Comparison of ENCODE assay signal across 8 cellular contexts in the genomic region with DNA sequence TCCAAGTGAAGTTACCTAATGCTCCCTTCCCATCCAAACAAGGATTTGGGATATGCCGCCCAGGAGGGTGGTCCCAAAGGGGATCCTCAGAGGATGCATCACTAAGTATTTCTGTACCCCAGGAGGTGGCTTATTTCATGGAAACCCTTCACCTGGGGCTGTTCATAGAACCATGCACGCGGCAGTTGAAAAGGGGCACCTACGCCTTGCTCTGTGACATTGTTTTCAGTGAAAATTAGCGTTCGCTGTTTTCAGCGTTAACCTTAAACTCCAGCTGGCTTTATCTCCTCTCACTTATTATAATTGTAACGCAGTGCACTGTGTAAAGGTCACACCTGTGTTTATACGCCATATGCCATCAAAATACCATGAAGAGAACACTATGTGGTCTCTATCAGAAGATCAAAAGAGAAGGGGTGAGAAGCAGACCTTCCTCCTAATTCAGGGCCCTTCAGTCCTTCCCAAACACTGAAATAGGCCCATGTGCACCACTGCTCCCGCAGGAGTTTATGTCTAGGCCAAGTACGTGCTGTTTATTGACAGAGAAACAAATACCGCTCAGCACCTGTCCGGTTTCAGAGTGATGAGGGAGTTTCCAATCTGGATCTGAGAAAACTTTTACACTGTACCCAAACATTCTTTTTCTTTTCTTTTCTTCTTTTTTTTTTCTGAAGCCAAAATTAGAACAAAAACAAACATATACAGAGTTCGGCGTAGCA.
DNase-seq lines count a peak whose midpoint lies in the region; ATAC-seq lines count a peak whose summit lies in the region.

No MANE protein-coding gene starts in this region.

- H3K9me3 Mint-ChIP-seq in activated naive CD8-positive, alpha-beta T cell treated with anti-CD3 and anti-CD28 coated beads, Interleukin-2, amount 10 ng/mL, durations not matched to agents 7 days and 5 days = no peaks in the 10 kb centered on the region

- peaks cover 23% of the 10 kb centered on the region for H3K36me3 Mint-ChIP-seq in activated naive CD8-positive, alpha-beta T cell treated with anti-CD3 and anti-CD28 coated beads, Interleukin-2, amount 10 ng/mL, durations not matched to agents 7 days and 5 days

- ATAC-seq in activated naive CD8-positive, alpha-beta T cell treated with anti-CD3 and anti-CD28 coated beads, Interleukin-2, amount 10 ng/mL, durations not matched to agents 7 days and 5 days (ENCODE audit: low read depth) = no peak
- ATAC-seq in GM19455 (IDR thresholded peaks at IDR 0.05; ENCODE audit: unreplicated experiment) (no peak), GM18858 (IDR thresholded peaks at IDR 0.05; ENCODE audit: unreplicated experiment) (no peak), HG03460 (IDR thresholded peaks at IDR 0.05; ENCODE audit: unreplicated experiment) (no peak)

- peak overlapping the region; percentile 81 for H3K4me3 Mint-ChIP-seq in activated naive CD8-positive, alpha-beta T cell treated with anti-CD3 and anti-CD28 coated beads, Interleukin-2, amount 10 ng/mL, durations not matched to agents 7 days and 5 days

- H3K27me3 Mint-ChIP-seq in activated naive CD8-positive, alpha-beta T cell treated with anti-CD3 and anti-CD28 coated beads, Interleukin-2, amount 10 ng/mL, durations not matched to agents 7 days and 5 days = no peaks in the 10 kb centered on the region

- peak overlapping the region; percentile 90 for H3K27ac Mint-ChIP-seq in activated naive CD8-positive, alpha-beta T cell treated with anti-CD3 and anti-CD28 coated beads, Interleukin-2, amount 10 ng/mL, durations not matched to agents 7 days and 5 days

- H3K4me1 Mint-ChIP-seq in activated naive CD8-positive, alpha-beta T cell treated with anti-CD3 and anti-CD28 coated beads, Interleukin-2, amount 10 ng/mL, durations not matched to agents 7 days and 5 days = peaks cover 99% of the 10 kb centered on the region

- DNase-seq in stimulated activated CD4-positive, alpha-beta T cell treated with anti-CD3 and anti-CD28 coated beads, Interleukin-4, amount 100 ng/mL, for 1 hour = peak; percentile 25
- DNase-seq in stimulated activated CD4-positive, alpha-beta T cell treated with anti-CD3 and anti-CD28 coated beads, Interleukin-1b, Interleukin-23, amount 100 ng/mL, for 48 hours = no peak
- DNase-seq in NCI-H146 (lab: John Stamatoyannopoulos, UW) (peak; percentile 85), NOMO-1 treated with DMSO at 0.1 percent for 48 hours (lab: John Stamatoyannopoulos, UW; ENCODE audit: unreplicated experiment) (no peak)
- no peak for DNase-seq in activated naive CD8-positive, alpha-beta T cell treated with anti-CD3 and anti-CD28 coated beads, Interleukin-2, amount 10 ng/mL, durations not matched to agents 7 days and 5 days

- POLR2A ChIA-PET in activated naive CD8-positive, alpha-beta T cell treated with anti-CD3 and anti-CD28 coated beads, Interleukin-2, amount 10 ng/mL, durations not matched to agents 7 days and 5 days (lab: Charles Lee) = interaction anchor here (0.8 to 2.4 kb wide), 7 partner anchors 19 to 264 kb away, joined by 3 to 11 read pairs (median 5); a partner anchor contains a TSS

Comparison
In these comparisons a context has a peak if more than half of its experiments do, and no peak if none do; other contexts are left out.
1. DNase-seq: peak in stimulated activated CD4-positive, alpha-beta T cell treated with anti-CD3 and anti-CD28 coated beads, Interleukin-4, amount 100 ng/mL, for 1 hour (single experiment) and NCI-H146 (single experiment); none in stimulated activated CD4-positive, alpha-beta T cell treated with anti-CD3 and anti-CD28 coated beads, Interleukin-1b, Interleukin-23, amount 100 ng/mL, for 48 hours (single experiment), activated naive CD8-positive, alpha-beta T cell treated with anti-CD3 and anti-CD28 coated beads, Interleukin-2, amount 10 ng/mL, durations not matched to agents 7 days and 5 days (single experiment) and NOMO-1 treated with DMSO at 0.1 percent for 48 hours (single experiment).